11 cellular contexts compared by ENCODE assay signal in genomic region chrX:119759333-119759766, GRCh38. TPM values are rescaled to one million over a fixed set of nuclear protein-coding genes. Genes with fewer than 3 reads are reported as not detected.
A peak's percentile ranks its signal among the peaks of the same experiment; 100 is the strongest.
DNase-seq lines count a peak whose midpoint lies in the region; ATAC-seq, FAIRE-seq and TF ChIP-seq lines count a peak whose summit lies in the region.
"Had no signal": no experiment of that assay in that cellular context is flagged by ENCODE, and none has a peak within 500 bp of the region (broad histone marks: within the 10 kb centered on the region; RNA-seq: fewer than 3 reads in every experiment).

No MANE protein-coding gene starts in this region.

- no peak for FAIRE-seq in astrocyte (lab: Jason Lieb, UNC)
- FAIRE-seq: colon, kidney had no signal

- no peaks in the 10 kb centered on the region for H3K79me2 ChIP-seq in astrocyte (ENCODE audit: insufficient read depth, low read length)

- H3K4me3 ChIP-seq in right cardiac atrium (ENCODE audit: low read length) (peak overlapping the region; percentile 60), astrocyte (ENCODE audit: insufficient read depth, low read depth, low read length) (no peak overlapping the region), urinary bladder (ENCODE audit: low read depth, low read length) (peak overlapping the region; percentile 35)
- H3K4me3 ChIP-seq in naive thymus-derived CD4-positive, alpha-beta T cell (ENCODE audit: low read length), result no peak overlapping the region

- no peaks in the 10 kb centered on the region for H3K9me3 ChIP-seq in right cardiac atrium (ENCODE audit: control insufficient read depth, low read length)
- H3K9me3 ChIP-seq in astrocyte (ENCODE audit: insufficient read depth, low read depth, low read length), result no peaks in the 10 kb centered on the region
- H3K9me3 ChIP-seq in naive thymus-derived CD4-positive, alpha-beta T cell (ENCODE audit: control insufficient read depth in 2 of 3, low read length in 3 of 3), result no peaks in the 10 kb centered on the region

- ATAC-seq in right cardiac atrium, result no peak
- no peak for ATAC-seq in Right ventricle myocardium inferior
- ATAC-seq in naive thymus-derived CD4-positive, alpha-beta T cell, result no peak
- ATAC-seq in HG03442 (IDR thresholded peaks at IDR 0.05; ENCODE audit: unreplicated experiment), result no peak
- ATAC-seq in activated naive CD4-positive, alpha-beta T cell treated with anti-CD3 and anti-CD28 coated beads, Interleukin-2, amount 50 U/mL, for 72 hours, result no peak

- no peak overlapping the region for H3K9ac ChIP-seq in astrocyte (ENCODE audit: low read length)

- POLR2A ChIA-PET in naive thymus-derived CD4-positive, alpha-beta T cell (lab: Charles Lee), result interaction anchor here (1.0 to 5.9 kb wide), 8 partner anchors 9 to 112 kb away, joined by 3 to 44 read pairs (median 5); partner anchors contain the start of genes RNF113A, RPL39 and SEPTIN6

- H3K27me3 Mint-ChIP-seq in astrocyte (ENCODE audit: low read depth, unreplicated experiment), result peaks cover 11% of the 10 kb centered on the region
- H3K27me3 Mint-ChIP-seq in naive thymus-derived CD4-positive, alpha-beta T cell, result no peaks in the 10 kb centered on the region

- H4K20me1 ChIP-seq in astrocyte (ENCODE audit: insufficient read depth, low read length), result no peaks in the 10 kb centered on the region

- no peaks in the 10 kb centered on the region for H3K36me3 Mint-ChIP-seq in astrocyte (ENCODE audit: low read depth, unreplicated experiment)
- H3K36me3 Mint-ChIP-seq in naive thymus-derived CD4-positive, alpha-beta T cell, result peaks cover 0 to 3% (median 0%) of the 10 kb centered on the region in 5 donors
- no peaks in the 10 kb centered on the region for H3K36me3 Mint-ChIP-seq in activated naive CD4-positive, alpha-beta T cell treated with anti-CD3 and anti-CD28 coated beads, Interleukin-2, amount 50 U/mL, for 72 hours

- H3K4me3 Mint-ChIP-seq in astrocyte (ENCODE audit: unreplicated experiment), result peak overlapping the region; percentile 14
- peak overlapping the region; percentile 27 to 87 (median 62) for H3K4me3 Mint-ChIP-seq in naive thymus-derived CD4-positive, alpha-beta T cell

- CTCF ChIA-PET in naive thymus-derived CD4-positive, alpha-beta T cell (lab: Charles Lee), result interaction anchor here (0.9 to 1.2 kb wide), 2 partner anchors 11 to 20 kb away, joined by 4 to 5 read pairs; no protein-coding TSS in a partner anchor

- WGBS in right cardiac atrium, result 24% methylated on average over 35 of the region's 35 CpGs
- WGBS in urinary bladder, result 24% methylated on average over 35 of the region's 35 CpGs

- H3K9me3 Mint-ChIP-seq in astrocyte (ENCODE audit: unreplicated experiment), result no peaks in the 10 kb centered on the region
- no peaks in the 10 kb centered on the region for H3K9me3 Mint-ChIP-seq in naive thymus-derived CD4-positive, alpha-beta T cell
- H3K9me3 Mint-ChIP-seq in activated naive CD4-positive, alpha-beta T cell treated with anti-CD3 and anti-CD28 coated beads, Interleukin-2, amount 50 U/mL, for 72 hours, result no peaks in the 10 kb centered on the region

- no peak for TF ChIP-seq CTCF in astrocyte (IDR thresholded peaks at IDR 0.05; ENCODE audit: insufficient read depth, low read depth, low read length)

- H3K4me2 ChIP-seq in astrocyte (ENCODE audit: low read length), result peak overlapping the region; percentile 80

- H2AFZ ChIP-seq in astrocyte (ENCODE audit: low read depth, low read length), result no peak overlapping the region

- peaks cover 19% of the 10 kb centered on the region for H3K4me1 Mint-ChIP-seq in astrocyte (ENCODE audit: low read depth, unreplicated experiment)
- H3K4me1 Mint-ChIP-seq in naive thymus-derived CD4-positive, alpha-beta T cell, result peaks cover 26 to 56% (median 48%) of the 10 kb centered on the region in 7 donors

- no peaks in the 10 kb centered on the region for H3K36me3 ChIP-seq in astrocyte (ENCODE audit: insufficient read depth, low read length)
- H3K36me3 ChIP-seq in naive thymus-derived CD4-positive, alpha-beta T cell (ENCODE audit: control insufficient read depth in 2 of 3, insufficient read depth in 3 of 3, low read length in 3 of 3), result peaks cover 0 to 5% (median 0%) of the 10 kb centered on the region in 3 experiments
- H3K36me3 ChIP-seq in urinary bladder (ENCODE audit: insufficient read depth), result no peaks in the 10 kb centered on the region

- H3K4me1 ChIP-seq in right cardiac atrium (ENCODE audit: control insufficient read depth, insufficient read depth, low read length) (no peaks in the 10 kb centered on the region), astrocyte (ENCODE audit: insufficient read depth, low read length) (peaks cover 12% of the 10 kb centered on the region), urinary bladder (ENCODE audit: insufficient read depth) (no peaks in the 10 kb centered on the region)
- peaks cover 33 to 42% of the 10 kb centered on the region in 2 donors for H3K4me1 ChIP-seq in naive thymus-derived CD4-positive, alpha-beta T cell (ENCODE audit: control insufficient read depth in 2 of 2, insufficient read depth in 2 of 2, low read length in 2 of 2)

- H3K27ac ChIP-seq in right cardiac atrium (ENCODE audit: low read length) (no peak overlapping the region), astrocyte (ENCODE audit: low read depth, low read length) (no peak overlapping the region), urinary bladder (ENCODE audit: low read depth) (no peak overlapping the region)
- peak overlapping the region; percentile 76 for H3K27ac ChIP-seq in naive thymus-derived CD4-positive, alpha-beta T cell (ENCODE audit: low read depth, low read length)

- H3K27ac Mint-ChIP-seq in astrocyte (ENCODE audit: unreplicated experiment), result no peak overlapping the region
- peak overlapping the region in 1 of 9 donors; percentile 46 for H3K27ac Mint-ChIP-seq in naive thymus-derived CD4-positive, alpha-beta T cell
- H3K27ac Mint-ChIP-seq in activated naive CD4-positive, alpha-beta T cell treated with anti-CD3 and anti-CD28 coated beads, Interleukin-2, amount 50 U/mL, for 72 hours, result no peak overlapping the region

- DNase-seq in right cardiac atrium (no peak), Right ventricle myocardium inferior (ENCODE audit: missing footprints) (no peak), astrocyte (ENCODE audit: low read depth) (no peak), mesenteric fat pad (ENCODE audit: low spot score) (no peak)
- no peak for DNase-seq in naive thymus-derived CD4-positive, alpha-beta T cell
- DNase-seq in activated naive CD4-positive, alpha-beta T cell treated with anti-CD3 and anti-CD28 coated beads, Interleukin-2, amount 50 U/mL, for 72 hours (ENCODE audit: low spot score in 2 of 2), result no peak
- DNase-seq: DMS 273 treated with DMSO at 0.1 percent for 48 hours had no signal

- intact Hi-C loops in right cardiac atrium (cut with DNase I), result no loop called here
- intact Hi-C loops in Right ventricle myocardium inferior (cut with DNase I), result no loop called here
- intact Hi-C loops in naive thymus-derived CD4-positive, alpha-beta T cell (cut with micrococcal nuclease), result loop anchor here in 1 of 2 donors (2.0 to 5.0 kb wide), 2 partner anchors 19 to 1262 kb away; partner anchors contain the start of gene DOCK11

- no peaks in the 10 kb centered on the region for H3K27me3 ChIP-seq in right cardiac atrium (ENCODE audit: control insufficient read depth, insufficient read depth)
- no peaks in the 10 kb centered on the region for H3K27me3 ChIP-seq in astrocyte (ENCODE audit: insufficient read depth, low read length)
- H3K27me3 ChIP-seq in naive thymus-derived CD4-positive, alpha-beta T cell (ENCODE audit: control insufficient read depth in 2 of 2, insufficient read depth in 2 of 2, low read length in 2 of 2), result no peaks in the 10 kb centered on the region

RNA-seq across cellular contexts. Expression of gene SOWAHD, which starts 1.0 kb away (rescaled TPM):
- under 1 TPM in 2 of 4 donors, not detected in 2; 0.37 to 0.53 TPM for total RNA-seq in right cardiac atrium
- 0.14 TPM for polyA plus RNA-seq in right cardiac atrium
- 0.41 TPM for total RNA-seq in Right ventricle myocardium inferior
- 0.54 TPM in 1 of 2 replicates, not detected in the other for total RNA-seq in astrocyte
- 1 to 10 TPM in 4 of 5 experiments, under 1 TPM in 1; 0.50 to 2.9 (median 2.5) TPM for total RNA-seq in naive thymus-derived CD4-positive, alpha-beta T cell
- 1 to 10 TPM; 1.6 to 3.1 TPM for polyA plus RNA-seq in naive thymus-derived CD4-positive, alpha-beta T cell
- total RNA-seq in urinary bladder, result 0.26 TPM
- 0.25 TPM for polyA plus RNA-seq in urinary bladder
- total RNA-seq in mesenteric fat pad, result 0.71 TPM
- total RNA-seq in activated naive CD4-positive, alpha-beta T cell treated with anti-CD3 and anti-CD28 coated beads, Interleukin-2, amount 50 U/mL, for 72 hours, result under 1 TPM in 1 of 2 donors, not detected in 1; 0.53 TPM

RNA-seq across cellular contexts. Expression of gene RPL39, which starts 32.1 kb away (rescaled TPM):
- total RNA-seq in right cardiac atrium (1,000 to 10,000 TPM; 1,125 to 1,239 (median 1,186) TPM), Right ventricle myocardium inferior (1,140 TPM), astrocyte (1,404 and 1,492 TPM in 2 replicates), urinary bladder (2,621 TPM), mesenteric fat pad (1,220 TPM)
- polyA plus RNA-seq in right cardiac atrium (4,509 TPM), urinary bladder (4,581 TPM)
- total RNA-seq in naive thymus-derived CD4-positive, alpha-beta T cell, result 1,000 to 10,000 TPM; 2,181 to 4,347 (median 3,799) TPM
- 1,000 to 10,000 TPM; 4,923 to 5,899 TPM for polyA plus RNA-seq in naive thymus-derived CD4-positive, alpha-beta T cell
- 1,000 to 10,000 TPM; 2,603 to 3,012 TPM for total RNA-seq in activated naive CD4-positive, alpha-beta T cell treated with anti-CD3 and anti-CD28 coated beads, Interleukin-2, amount 50 U/mL, for 72 hours

Comparison
In these comparisons a context has a peak if more than half of its experiments do, and no peak if none do; other contexts are left out.
1. H3K4me3 ChIP-seq: peak in right cardiac atrium (single experiment) and urinary bladder (single experiment); none in astrocyte (single experiment) and naive thymus-derived CD4-positive, alpha-beta T cell (single experiment).